In genomic region chr1:205455581-205456382, GRCh38 we compare ENCODE assay signal across 1 cellular context.
TF ChIP-seq lines count a peak whose summit lies in the region.

BLACAT1 (minus strand) TSS chr1:205456045.

TF ChIP-seq in SK-N-SH treated with all-trans-retinoic acid at 6 μM for 48 hours, 23 proteins besides CTCF, POLR2A, EP300 and RAD21 (continued from another document):
- TF ChIP-seq, protein P1, sequence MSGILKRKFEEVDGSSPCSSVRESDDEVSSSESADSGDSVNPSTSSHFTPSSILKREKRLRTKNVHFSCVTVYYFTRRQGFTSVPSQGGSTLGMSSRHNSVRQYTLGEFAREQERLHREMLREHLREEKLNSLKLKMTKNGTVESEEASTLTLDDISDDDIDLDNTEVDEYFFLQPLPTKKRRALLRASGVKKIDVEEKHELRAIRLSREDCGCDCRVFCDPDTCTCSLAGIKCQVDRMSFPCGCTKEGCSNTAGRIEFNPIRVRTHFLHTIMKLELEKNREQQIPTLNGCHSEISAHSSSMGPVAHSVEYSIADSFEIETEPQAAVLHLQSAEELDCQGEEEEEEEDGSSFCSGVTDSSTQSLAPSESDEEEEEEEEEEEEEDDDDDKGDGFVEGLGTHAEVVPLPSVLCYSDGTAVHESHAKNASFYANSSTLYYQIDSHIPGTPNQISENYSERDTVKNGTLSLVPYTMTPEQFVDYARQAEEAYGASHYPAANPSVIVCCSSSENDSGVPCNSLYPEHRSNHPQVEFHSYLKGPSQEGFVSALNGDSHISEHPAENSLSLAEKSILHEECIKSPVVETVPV (CRISPR knock-in tag; IDR thresholded peaks at IDR 0.05): no peak
- TF ChIP-seq ZNF565 (CRISPR knock-in tag; conservative IDR thresholded peaks at IDR 0.05; ENCODE audit: low read depth) (no peak), BACH2 (CRISPR knock-in tag; IDR thresholded peaks at IDR 0.05; ENCODE audit: borderline replicate concordance) (no peak), ZNF8 (CRISPR knock-in tag; IDR thresholded peaks at IDR 0.05) (no peak), ESRRG (CRISPR knock-in tag; IDR thresholded peaks at IDR 0.05) (no peak), PPARA (CRISPR knock-in tag; IDR thresholded peaks at IDR 0.05; ENCODE audit: borderline replicate concordance) (no peak), ZFP30 (CRISPR knock-in tag; IDR thresholded peaks at IDR 0.05) (no peak), ZNF70 (CRISPR knock-in tag; IDR thresholded peaks at IDR 0.05) (no peak), OSR1 (CRISPR knock-in tag; IDR thresholded peaks at IDR 0.05) (no peak), CREB5 (CRISPR knock-in tag; IDR thresholded peaks at IDR 0.05; ENCODE audit: low read depth) (no peak), TCF4 (CRISPR knock-in tag; IDR thresholded peaks at IDR 0.05; ENCODE audit: borderline replicate concordance) (no peak), TOX (CRISPR knock-in tag; IDR thresholded peaks at IDR 0.05; ENCODE audit: borderline replicate concordance) (no peak), ISL1 (CRISPR knock-in tag; IDR thresholded peaks at IDR 0.05) (no peak)
- TF ChIP-seq, protein P2, sequence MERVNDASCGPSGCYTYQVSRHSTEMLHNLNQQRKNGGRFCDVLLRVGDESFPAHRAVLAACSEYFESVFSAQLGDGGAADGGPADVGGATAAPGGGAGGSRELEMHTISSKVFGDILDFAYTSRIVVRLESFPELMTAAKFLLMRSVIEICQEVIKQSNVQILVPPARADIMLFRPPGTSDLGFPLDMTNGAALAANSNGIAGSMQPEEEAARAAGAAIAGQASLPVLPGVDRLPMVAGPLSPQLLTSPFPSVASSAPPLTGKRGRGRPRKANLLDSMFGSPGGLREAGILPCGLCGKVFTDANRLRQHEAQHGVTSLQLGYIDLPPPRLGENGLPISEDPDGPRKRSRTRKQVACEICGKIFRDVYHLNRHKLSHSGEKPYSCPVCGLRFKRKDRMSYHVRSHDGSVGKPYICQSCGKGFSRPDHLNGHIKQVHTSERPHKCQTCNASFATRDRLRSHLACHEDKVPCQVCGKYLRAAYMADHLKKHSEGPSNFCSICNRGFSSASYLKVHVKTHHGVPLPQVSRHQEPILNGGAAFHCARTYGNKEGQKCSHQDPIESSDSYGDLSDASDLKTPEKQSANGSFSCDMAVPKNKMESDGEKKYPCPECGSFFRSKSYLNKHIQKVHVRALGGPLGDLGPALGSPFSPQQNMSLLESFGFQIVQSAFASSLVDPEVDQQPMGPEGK (CRISPR knock-in tag; IDR thresholded peaks at IDR 0.05; ENCODE audit: borderline replicate concordance): no peak
